11 cellular contexts compared by ENCODE assay signal in genomic region chr2:233944722-233945121, GRCh38. TPM values are rescaled to one million over a fixed set of nuclear protein-coding genes. Genes with fewer than 3 reads are reported as not detected.
"Had no signal": no experiment of that assay in that cellular context is flagged by ENCODE, and none has a peak within 500 bp of the region (broad histone marks: within the 10 kb centered on the region; RNA-seq: fewer than 3 reads in every experiment).

No MANE protein-coding gene starts in this region.

- ATAC-seq: GM23338, HCT116 had no signal

- H3K36me3 ChIP-seq: HAP-1 had no signal

- H3K9me3 Mint-ChIP-seq: HFFc6 had no signal

- H3K4me3 ChIP-seq: GM23248, GM23338, HAP-1 had no signal

- H3K27ac ChIP-seq: GM23248 had no signal

- H3K27ac Mint-ChIP-seq: GM23338, H9, HFFc6 had no signal

- H3K9me3 ChIP-seq: HAP-1 had no signal

- H3K4me2 ChIP-seq: GM23338 had no signal

- H2AFZ ChIP-seq: GM23248, GM23338 had no signal

- H3K4me3 Mint-ChIP-seq: GM23338, H9, HFFc6 had no signal

- H3K4me1 Mint-ChIP-seq: GM23338 had no signal

- FAIRE-seq: H1, H54 had no signal

- DNase-seq: GM23248, GOT3, H7, H9, HCEC 1CT, HFFc6 had no signal

- H3K9ac ChIP-seq: GM23248 had no signal

RNA-seq across cellular contexts. Expression of gene TRPM8, which starts 27.5 kb away (rescaled TPM):
- total RNA-seq: GM23248, HFFc6 had no signal
- polyA plus RNA-seq: GM23248 had no signal
